Comparison of ENCODE assay signal across 13 cellular contexts in genomic region chr9:4152201-4152600, GRCh38.
DNase-seq lines count a peak whose midpoint lies in the region; ATAC-seq and TF ChIP-seq lines count a peak whose summit lies in the region.
"Had no signal": no experiment of that assay in that cellular context is flagged by ENCODE, and none has a peak within 500 bp of the region (broad histone marks: within the 10 kb centered on the region; RNA-seq: fewer than 3 reads in every experiment).

No MANE protein-coding gene starts in this region.

- H3K4me2 ChIP-seq in neural progenitor cell: peak overlapping the region; percentile 25

- H3K9me3 Mint-ChIP-seq in WTC11 (no peaks in the 10 kb centered on the region), neural progenitor cell (no peaks in the 10 kb centered on the region)
- no peaks in the 10 kb centered on the region for H3K9me3 Mint-ChIP-seq in stimulated activated memory B cell treated with anti-CD40 and anti-IgM and Interleukin-4, amounts not matched to agents 10 μg/mL and 1 μg/mL and 100 μg/mL, for 72 hours
- no peaks in the 10 kb centered on the region for H3K9me3 Mint-ChIP-seq in activated naive CD4-positive, alpha-beta T cell treated with anti-CD3 and anti-CD28 coated beads, Interleukin-2, amount 50 U/mL, for 72 hours
- H3K9me3 Mint-ChIP-seq: CD4-positive, CD25-positive, alpha-beta regulatory T cell; H9 had no signal

- H3K4me3 Mint-ChIP-seq in WTC11 (no peak overlapping the region), neural progenitor cell (no peak overlapping the region)
- H3K4me3 Mint-ChIP-seq in stimulated activated memory B cell treated with anti-CD40 and anti-IgM and Interleukin-4, amounts not matched to agents 10 μg/mL and 1 μg/mL and 100 μg/mL, for 72 hours: no peak overlapping the region
- H3K4me3 Mint-ChIP-seq: CD4-positive, CD25-positive, alpha-beta regulatory T cell; H9 had no signal

- H3K27ac ChIP-seq in iPS-20b (ENCODE audit: low read length) (no peak overlapping the region), neural progenitor cell (peak overlapping the region; percentile 59)
- H3K27ac ChIP-seq: BLaER1 treated with 17β-estradiol and CSF1 and Interleukin-3, amounts not matched to agents 10 nM and 100 nM; GM23248 had no signal

- DNase-seq in WTC11 (ENCODE audit: low spot score): no peak
- DNase-seq in neural progenitor cell (ENCODE audit: low spot score): no peak
- DNase-seq in activated naive CD4-positive, alpha-beta T cell treated with anti-CD3 and anti-CD28 coated beads, Interleukin-2, amount 50 U/mL, for 72 hours (ENCODE audit: low spot score in 2 of 2): no peak
- no peak for DNase-seq in lower leg skin (ENCODE audit: low spot score in 2 of 2)
- DNase-seq: CD4-positive, CD25-positive, alpha-beta regulatory T cell; DMS 273 treated with DMSO at 0.1 percent for 48 hours; GM23248; H9 had no signal

- no peaks in the 10 kb centered on the region for H3K36me3 ChIP-seq in iPS-20b (ENCODE audit: insufficient read depth, low read depth, low read length)
- no peaks in the 10 kb centered on the region for H3K36me3 ChIP-seq in neural progenitor cell
- H3K36me3 ChIP-seq: BLaER1 treated with 17β-estradiol and CSF1 and Interleukin-3, amounts not matched to agents 10 nM and 100 nM had no signal

- H2AFZ ChIP-seq in neural progenitor cell (replicated peaks): no peak overlapping the region
- H2AFZ ChIP-seq: GM23248 had no signal

- CTCF ChIA-PET in WTC11 (lab: Charles Lee): no interaction called here

- peaks cover 21% of the 10 kb centered on the region for H3F3A ChIP-seq in neural progenitor cell (ENCODE audit: low read depth)

- H3K27me3 Mint-ChIP-seq in WTC11 (ENCODE audit: low read depth) (no peaks in the 10 kb centered on the region), neural progenitor cell (ENCODE audit: insufficient read depth, low read depth) (peaks cover 2% of the 10 kb centered on the region)
- H3K27me3 Mint-ChIP-seq in stimulated activated memory B cell treated with anti-CD40 and anti-IgM and Interleukin-4, amounts not matched to agents 10 μg/mL and 1 μg/mL and 100 μg/mL, for 72 hours: peaks cover 24% of the 10 kb centered on the region
- H3K27me3 Mint-ChIP-seq: CD4-positive, CD25-positive, alpha-beta regulatory T cell had no signal

- peak; percentile 46 for ATAC-seq in WTC11
- ATAC-seq in stimulated activated memory B cell treated with anti-CD40 and anti-IgM and Interleukin-4, amounts not matched to agents 10 μg/mL and 1 μg/mL and 100 μg/mL, for 72 hours: no peak
- ATAC-seq in activated naive CD4-positive, alpha-beta T cell treated with anti-CD3 and anti-CD28 coated beads, Interleukin-2, amount 50 U/mL, for 72 hours: no peak
- ATAC-seq: HepG2 had no signal

- H4K20me1 ChIP-seq in neural progenitor cell (ENCODE audit: low read depth): peaks cover 5% of the 10 kb centered on the region
- H4K20me1 ChIP-seq: BLaER1 treated with 17β-estradiol and CSF1 and Interleukin-3, amounts not matched to agents 10 nM and 100 nM had no signal

- intact Hi-C loops in lower leg skin (cut with DNase I; ENCODE audit: low total_unique reads): no loop called here

- TF ChIP-seq CTCF in WTC11 (IDR thresholded peaks at IDR 0.05) (no peak), neural progenitor cell (IDR thresholded peaks at IDR 0.05) (no peak), lower leg skin (IDR thresholded peaks at IDR 0.05) (no peak)

- TF ChIP-seq POLR2A in lower leg skin (IDR thresholded peaks at IDR 0.05): no peak

- 59 to 67% methylated on average over 2 of the region's 2 CpGs for WGBS in lower leg skin, 2 donors

- no peaks in the 10 kb centered on the region for H3K27me3 ChIP-seq in iPS-20b (ENCODE audit: insufficient read depth, low read length)
- no peaks in the 10 kb centered on the region for H3K27me3 ChIP-seq in neural progenitor cell
- H3K27me3 ChIP-seq: BLaER1 treated with 17β-estradiol and CSF1 and Interleukin-3, amounts not matched to agents 10 nM and 100 nM had no signal

- H3K9me3 ChIP-seq in iPS-20b (ENCODE audit: insufficient read depth, low read depth, low read length) (no peaks in the 10 kb centered on the region), neural progenitor cell (ENCODE audit: low read depth) (no peaks in the 10 kb centered on the region)
- H3K9me3 ChIP-seq: BLaER1 treated with 17β-estradiol and CSF1 and Interleukin-3, amounts not matched to agents 10 nM and 100 nM had no signal

- H3K9ac ChIP-seq in iPS-20b (ENCODE audit: low read depth, low read length) (no peak overlapping the region), neural progenitor cell (no peak overlapping the region)
- H3K9ac ChIP-seq: BLaER1 treated with 17β-estradiol and CSF1 and Interleukin-3, amounts not matched to agents 10 nM and 100 nM; GM23248 had no signal

- H3K27ac Mint-ChIP-seq in WTC11 (no peak overlapping the region), neural progenitor cell (peak overlapping the region; percentile 96)
- H3K27ac Mint-ChIP-seq in stimulated activated memory B cell treated with anti-CD40 and anti-IgM and Interleukin-4, amounts not matched to agents 10 μg/mL and 1 μg/mL and 100 μg/mL, for 72 hours: no peak overlapping the region
- no peak overlapping the region for H3K27ac Mint-ChIP-seq in activated naive CD4-positive, alpha-beta T cell treated with anti-CD3 and anti-CD28 coated beads, Interleukin-2, amount 50 U/mL, for 72 hours
- H3K27ac Mint-ChIP-seq: CD4-positive, CD25-positive, alpha-beta regulatory T cell had no signal

- POLR2A ChIA-PET in WTC11 (lab: Charles Lee): no interaction called here

- H3K79me2 ChIP-seq in neural progenitor cell (ENCODE audit: low read depth): peaks cover 85% of the 10 kb centered on the region

- H3K4me3 ChIP-seq in iPS-20b (ENCODE audit: low read length): 0 out of 2 replicates have a peak overlapping the region, but pooled peaks have one; percentile 4
- H3K4me3 ChIP-seq in neural progenitor cell: no peak overlapping the region
- no peak overlapping the region for H3K4me3 ChIP-seq in lower leg skin (ENCODE audit: low read depth, poor library complexity, severe bottlenecking)
- H3K4me3 ChIP-seq: BLaER1 treated with 17β-estradiol and CSF1 and Interleukin-3, amounts not matched to agents 10 nM and 100 nM; GM12878; GM23248 had no signal

- H3K4me1 Mint-ChIP-seq in WTC11 (peaks cover 23% of the 10 kb centered on the region), neural progenitor cell (peaks cover 63% of the 10 kb centered on the region)
- no peaks in the 10 kb centered on the region for H3K4me1 Mint-ChIP-seq in stimulated activated memory B cell treated with anti-CD40 and anti-IgM and Interleukin-4, amounts not matched to agents 10 μg/mL and 1 μg/mL and 100 μg/mL, for 72 hours
- H3K4me1 Mint-ChIP-seq: CD4-positive, CD25-positive, alpha-beta regulatory T cell had no signal

- H3K4me1 ChIP-seq in iPS-20b (ENCODE audit: insufficient read depth, low read length) (peaks cover 22% of the 10 kb centered on the region), neural progenitor cell (peaks cover 47% of the 10 kb centered on the region)

- H3K36me3 Mint-ChIP-seq in WTC11 (no peaks in the 10 kb centered on the region), neural progenitor cell (no peaks in the 10 kb centered on the region)
- no peaks in the 10 kb centered on the region for H3K36me3 Mint-ChIP-seq in stimulated activated memory B cell treated with anti-CD40 and anti-IgM and Interleukin-4, amounts not matched to agents 10 μg/mL and 1 μg/mL and 100 μg/mL, for 72 hours
- H3K36me3 Mint-ChIP-seq in activated naive CD4-positive, alpha-beta T cell treated with anti-CD3 and anti-CD28 coated beads, Interleukin-2, amount 50 U/mL, for 72 hours: no peaks in the 10 kb centered on the region
- H3K36me3 Mint-ChIP-seq: CD4-positive, CD25-positive, alpha-beta regulatory T cell had no signal

TF ChIP-seq in WTC11, 78 proteins besides CTCF, POLR2A, EP300 and RAD21:
- TF ChIP-seq ZNF416 (CRISPR knock-in tag; IDR thresholded peaks at IDR 0.05) (no peak), GABPB1 (CRISPR knock-in tag; IDR thresholded peaks at IDR 0.05) (no peak)
